ENCODE assay signal across 16 cellular contexts in genomic region chr15:53522878-53523455, GRCh38.
A peak's percentile ranks its signal among the peaks of the same experiment; 100 is the strongest.
DNase-seq lines count a peak whose midpoint lies in the region; ATAC-seq and TF ChIP-seq lines count a peak whose summit lies in the region.
"Had no signal": no experiment of that assay in that cellular context is flagged by ENCODE, and none has a peak within 500 bp of the region (broad histone marks: within the 10 kb centered on the region; RNA-seq: fewer than 3 reads in every experiment).

No MANE protein-coding gene starts in this region.

- DNase-seq in Caki2 (ENCODE audit: low read depth) (peak; percentile 82), NCI-H1105 (lab: John Stamatoyannopoulos, UW) (peak; percentile 71), NCI-H82 (lab: John Stamatoyannopoulos, UW) (peak; percentile 66), kidney epithelial cell (ENCODE audit: low read depth) (peak; percentile 38), left lung (no peak), CD1c-positive myeloid dendritic cell (ENCODE audit: extremely low spot score) (no peak)
- no peak for DNase-seq in activated CD4-positive, CD25-positive, alpha-beta regulatory T cell (lab: John Stamatoyannopoulos, UW)
- DNase-seq: activated CD4-positive, alpha-beta T cell treated with anti-CD3 and anti-CD28 coated beads, Interleukin-2, amount 50 U/mL, for 48 hours; activated effector memory CD4-positive, alpha-beta T cell treated with anti-CD3 and anti-CD28 coated beads, Interleukin-2, amount 50 U/mL, for 16 hours; brain microvascular endothelial cell; CD4-positive, alpha-beta memory T cell; effector memory CD4-positive, alpha-beta T cell; NCI-H1436 treated with DMSO at 0.1 percent for 48 hours; Peyer's patch had no signal

- H3K36me3 ChIP-seq in kidney epithelial cell (ENCODE audit: control insufficient read depth, insufficient read depth, low read length) (no peaks in the 10 kb centered on the region), left lung (no peaks in the 10 kb centered on the region)
- H3K36me3 ChIP-seq: brain microvascular endothelial cell, Peyer's patch had no signal

- no peaks in the 10 kb centered on the region for H3K9me3 ChIP-seq in left lung
- H3K9me3 ChIP-seq: Peyer's patch had no signal

- in situ Hi-C loops in Caki2 (cut with HindIII; ENCODE audit: low pct_unique_long_range_greater_than_20kb, low sequenced_read_pairs): no loop called here

- no peaks in the 10 kb centered on the region for H3K4me1 ChIP-seq in left lung
- H3K4me1 ChIP-seq: Peyer's patch had no signal

- TF ChIP-seq CTCF in kidney epithelial cell (IDR thresholded peaks at IDR 0.05; ENCODE audit: insufficient read depth, low read length, poor library complexity, severe bottlenecking) (no peak), left lung (IDR thresholded peaks at IDR 0.05) (no peak)

- ATAC-seq in GM19452 (IDR thresholded peaks at IDR 0.05; ENCODE audit: unreplicated experiment) (no peak), left lung (no peak)
- ATAC-seq: natural killer cell treated with Interleukin-12 subunit alpha and Interleukin-12 subunit beta and Interleukin-15 and Interleukin-18, amount 100 ng/mL, for 72 hours had no signal

- no peak overlapping the region for H3K27ac ChIP-seq in left lung
- H3K27ac ChIP-seq: brain microvascular endothelial cell, Peyer's patch had no signal

- intact Hi-C loops in left lung (cut with DNase I): no loop called here

- no peak overlapping the region for H3K4me3 ChIP-seq in kidney epithelial cell (ENCODE audit: low read depth, low read length)
- no peak overlapping the region for H3K4me3 ChIP-seq in left lung
- H3K4me3 ChIP-seq: Peyer's patch had no signal

- H3K27me3 ChIP-seq in kidney epithelial cell (ENCODE audit: control insufficient read depth, insufficient read depth, low read length) (no peaks in the 10 kb centered on the region), left lung (no peaks in the 10 kb centered on the region)
- H3K27me3 ChIP-seq: brain microvascular endothelial cell, Peyer's patch had no signal

Comparison
In these comparisons a context has a peak if more than half of its experiments do, and no peak if none do; other contexts are left out.
1. DNase-seq: peak in Caki2 (single experiment), NCI-H1105 (single experiment), NCI-H82 (single experiment) and kidney epithelial cell (single experiment); none in activated CD4-positive, CD25-positive, alpha-beta regulatory T cell (0 of 4), left lung (0 of 2) and CD1c-positive myeloid dendritic cell (single experiment).